In the genomic region with DNA sequence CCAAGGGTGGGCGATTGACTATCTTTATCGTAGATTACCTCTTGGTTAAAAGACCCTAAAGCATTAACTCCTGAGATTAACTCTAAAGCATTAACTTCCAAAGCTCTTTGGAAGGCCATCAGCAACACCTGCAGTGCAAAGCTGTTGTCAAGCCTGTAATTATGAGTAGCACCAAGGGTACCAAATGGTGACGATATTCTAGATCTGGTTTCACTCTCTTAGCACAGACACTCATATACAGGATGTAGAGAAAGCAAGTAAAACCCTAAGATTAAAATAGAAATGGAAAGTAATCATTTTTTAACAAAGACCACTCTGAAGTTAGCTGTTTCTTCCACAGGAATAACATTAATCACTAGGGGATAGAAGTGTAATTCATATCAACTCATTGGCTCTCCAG, we compare ENCODE assay signal across 17 cellular contexts. TPM values are rescaled to one million over a fixed set of nuclear protein-coding genes. Genes with fewer than 3 reads are reported as not detected.
A peak's percentile ranks its signal among the peaks of the same experiment; 100 is the strongest.
DNase-seq lines count a peak whose midpoint lies in the region; ATAC-seq lines count a peak whose summit lies in the region.
"Had no signal": no experiment of that assay in that cellular context is flagged by ENCODE, and none has a peak within 500 bp of the region (broad histone marks: within the 10 kb centered on the region; RNA-seq: fewer than 3 reads in every experiment).

No MANE protein-coding gene starts in this region.

- no peaks in the 10 kb centered on the region for H4K20me1 ChIP-seq in BLaER1 treated with 17β-estradiol and CSF1 and Interleukin-3, amounts not matched to agents 10 nM and 100 nM

- H3K4me2 ChIP-seq in BLaER1 treated with 17β-estradiol and CSF1 and Interleukin-3, amounts not matched to agents 10 nM and 100 nM, result peak overlapping the region in 6 of 11 experiments; percentile 2 to 93 (median 16); a peak in 6 of 22 replicates
- H3K4me2 ChIP-seq: GM23338 had no signal

- intact Hi-C loops in activated CD4-positive, alpha-beta T cell treated with anti-CD3 and anti-CD28 coated beads, Interleukin-2, amount 10 ng/mL, durations not matched to agents 24 days and 14 days (cut with micrococcal nuclease), result no loop called here

- H3K36me3 Mint-ChIP-seq in activated CD4-positive, alpha-beta T cell treated with anti-CD3 and anti-CD28 coated beads, Interleukin-2, amount 10 ng/mL, durations not matched to agents 24 days and 14 days (ENCODE audit: low read depth), result peaks cover 40% of the 10 kb centered on the region
- peaks cover 57% of the 10 kb centered on the region for H3K36me3 Mint-ChIP-seq in activated CD4-positive, alpha-beta T cell treated with anti-CD3 and anti-CD28 coated beads, Interleukin-2, amount 10 ng/mL, durations not matched to agents 7 days and 5 days (ENCODE audit: low read depth)
- H3K36me3 Mint-ChIP-seq in activated T-cell treated with anti-CD3 and anti-CD28 coated beads, Interleukin-2, amount 50 U/mL, for 72 hours (ENCODE audit: insufficient read depth in 2 of 2), result peaks cover 29 to 56% of the 10 kb centered on the region in 2 donors
- H3K36me3 Mint-ChIP-seq in activated naive CD8-positive, alpha-beta T cell, result peaks cover 29% of the 10 kb centered on the region

- peak overlapping the region; percentile 98 for H3K27ac Mint-ChIP-seq in activated CD4-positive, alpha-beta T cell treated with anti-CD3 and anti-CD28 coated beads, Interleukin-2, amount 10 ng/mL, durations not matched to agents 24 days and 14 days
- H3K27ac Mint-ChIP-seq in activated CD4-positive, alpha-beta T cell treated with anti-CD3 and anti-CD28 coated beads, Interleukin-2, amount 10 ng/mL, durations not matched to agents 7 days and 5 days, result no peak overlapping the region
- no peak overlapping the region for H3K27ac Mint-ChIP-seq in activated T-cell treated with anti-CD3 and anti-CD28 coated beads, Interleukin-2, amount 50 U/mL, for 72 hours
- H3K27ac Mint-ChIP-seq in activated naive CD8-positive, alpha-beta T cell, result peak overlapping the region; percentile 90
- H3K27ac Mint-ChIP-seq: GM23338 had no signal

- H3K9me3 ChIP-seq in BLaER1 treated with 17β-estradiol and CSF1 and Interleukin-3, amounts not matched to agents 10 nM and 100 nM (replicated peaks in 1 of 11), result peaks cover 43 to 68% (median 56%) of the 10 kb centered on the region in 11 experiments

- H3K9ac ChIP-seq in BLaER1 treated with 17β-estradiol and CSF1 and Interleukin-3, amounts not matched to agents 10 nM and 100 nM, result peak overlapping the region in 1 of 11 experiments; percentile 81; a peak in 2 of 22 replicates

- peaks cover 29% of the 10 kb centered on the region for H3K9me3 Mint-ChIP-seq in activated CD4-positive, alpha-beta T cell treated with anti-CD3 and anti-CD28 coated beads, Interleukin-2, amount 10 ng/mL, durations not matched to agents 24 days and 14 days
- H3K9me3 Mint-ChIP-seq in activated CD4-positive, alpha-beta T cell treated with anti-CD3 and anti-CD28 coated beads, Interleukin-2, amount 10 ng/mL, durations not matched to agents 7 days and 5 days, result peaks cover 43% of the 10 kb centered on the region
- H3K9me3 Mint-ChIP-seq in activated T-cell treated with anti-CD3 and anti-CD28 coated beads, Interleukin-2, amount 50 U/mL, for 72 hours, result peaks cover 25 to 28% of the 10 kb centered on the region in 2 donors
- H3K9me3 Mint-ChIP-seq in activated naive CD8-positive, alpha-beta T cell (ENCODE audit: low read depth), result peaks cover 15% of the 10 kb centered on the region

- POLR2A ChIA-PET in activated CD4-positive, alpha-beta T cell treated with anti-CD3 and anti-CD28 coated beads, Interleukin-2, amount 10 ng/mL, durations not matched to agents 7 days and 5 days (lab: Charles Lee), result interaction anchor here (1.1 kb wide), 1 partner anchor 32 kb away, joined by 3 read pairs; no protein-coding TSS in a partner anchor

- CTCF ChIA-PET in activated CD4-positive, alpha-beta T cell treated with anti-CD3 and anti-CD28 coated beads, Interleukin-2, amount 10 ng/mL, durations not matched to agents 7 days and 5 days (lab: Charles Lee), result interaction anchor here (0.9 to 2.1 kb wide), 5 partner anchors 12 to 279 kb away, joined by 3 to 9 read pairs (median 3); no protein-coding TSS in a partner anchor

- peaks cover 2 to 65% (median 41%) of the 10 kb centered on the region in 10 experiments; a peak in 18 of 20 replicates for H3K4me1 ChIP-seq in BLaER1 treated with 17β-estradiol and CSF1 and Interleukin-3, amounts not matched to agents 10 nM and 100 nM

- no peaks in the 10 kb centered on the region for H3K27me3 ChIP-seq in BLaER1 treated with 17β-estradiol and CSF1 and Interleukin-3, amounts not matched to agents 10 nM and 100 nM

- no peak for DNase-seq in activated CD4-positive, alpha-beta T cell treated with anti-CD3 and anti-CD28 coated beads, Interleukin-2, amount 10 ng/mL, durations not matched to agents 24 days and 14 days
- DNase-seq in activated CD4-positive, alpha-beta T cell treated with anti-CD3 and anti-CD28 coated beads, Interleukin-2, amount 10 ng/mL, durations not matched to agents 7 days and 5 days, result no peak
- DNase-seq in activated T-cell treated with anti-CD3 and anti-CD28 coated beads, Interleukin-2, amount 50 U/mL, for 72 hours, result no peak
- no peak for DNase-seq in activated T-cell treated with anti-CD3 and anti-CD28 coated beads, Interleukin-2, amount 50 U/mL, for 1 hour
- no peak for DNase-seq in LoVo (ENCODE audit: low spot score)
- DNase-seq: ACHN; C1 segment of cervical spinal cord; CD4-positive, alpha-beta memory T cell; DMS79; H7 had no signal

- H3K4me3 ChIP-seq in BLaER1 treated with 17β-estradiol and CSF1 and Interleukin-3, amounts not matched to agents 10 nM and 100 nM, result peak overlapping the region in 3 of 10 experiments; percentile 2 to 29 (median 26); a peak in 4 of 20 replicates
- H3K4me3 ChIP-seq: GM12878, GM23338 had no signal

- peaks cover 0 to 30% (median 0%) of the 10 kb centered on the region in 11 experiments; a peak in 9 of 22 replicates for H3K36me3 ChIP-seq in BLaER1 treated with 17β-estradiol and CSF1 and Interleukin-3, amounts not matched to agents 10 nM and 100 nM

- ATAC-seq in activated T-cell treated with anti-CD3 and anti-CD28 coated beads, Interleukin-2, amount 50 U/mL, for 72 hours (replicated peaks in 1 of 2), result peak; percentile 24 to 29
- no peak for ATAC-seq in GM18498 (IDR thresholded peaks at IDR 0.05; ENCODE audit: unreplicated experiment)
- ATAC-seq: GM12878, GM23338 had no signal

- peaks cover 46% of the 10 kb centered on the region for H3K4me1 Mint-ChIP-seq in activated CD4-positive, alpha-beta T cell treated with anti-CD3 and anti-CD28 coated beads, Interleukin-2, amount 10 ng/mL, durations not matched to agents 24 days and 14 days
- H3K4me1 Mint-ChIP-seq in activated CD4-positive, alpha-beta T cell treated with anti-CD3 and anti-CD28 coated beads, Interleukin-2, amount 10 ng/mL, durations not matched to agents 7 days and 5 days, result peaks cover 46% of the 10 kb centered on the region
- peaks cover 55% of the 10 kb centered on the region for H3K4me1 Mint-ChIP-seq in activated T-cell treated with anti-CD3 and anti-CD28 coated beads, Interleukin-2, amount 50 U/mL, for 72 hours (ENCODE audit: low read depth)
- H3K4me1 Mint-ChIP-seq in activated naive CD8-positive, alpha-beta T cell (ENCODE audit: low read depth), result peaks cover 45% of the 10 kb centered on the region

- no peaks in the 10 kb centered on the region for H3K27me3 Mint-ChIP-seq in activated CD4-positive, alpha-beta T cell treated with anti-CD3 and anti-CD28 coated beads, Interleukin-2, amount 10 ng/mL, durations not matched to agents 24 days and 14 days
- H3K27me3 Mint-ChIP-seq in activated CD4-positive, alpha-beta T cell treated with anti-CD3 and anti-CD28 coated beads, Interleukin-2, amount 10 ng/mL, durations not matched to agents 7 days and 5 days, result peaks cover 2% of the 10 kb centered on the region
- H3K27me3 Mint-ChIP-seq in activated T-cell treated with anti-CD3 and anti-CD28 coated beads, Interleukin-2, amount 50 U/mL, for 72 hours (ENCODE audit: low read depth), result no peaks in the 10 kb centered on the region
- H3K27me3 Mint-ChIP-seq in activated naive CD8-positive, alpha-beta T cell, result no peaks in the 10 kb centered on the region
- H3K27me3 Mint-ChIP-seq: CD4-positive, alpha-beta memory T cell had no signal

- no peak overlapping the region for H3K4me3 Mint-ChIP-seq in activated CD4-positive, alpha-beta T cell treated with anti-CD3 and anti-CD28 coated beads, Interleukin-2, amount 10 ng/mL, durations not matched to agents 24 days and 14 days
- no peak overlapping the region for H3K4me3 Mint-ChIP-seq in activated CD4-positive, alpha-beta T cell treated with anti-CD3 and anti-CD28 coated beads, Interleukin-2, amount 10 ng/mL, durations not matched to agents 7 days and 5 days
- peak overlapping the region; percentile 1 to 13 for H3K4me3 Mint-ChIP-seq in activated T-cell treated with anti-CD3 and anti-CD28 coated beads, Interleukin-2, amount 50 U/mL, for 72 hours
- H3K4me3 Mint-ChIP-seq in activated naive CD8-positive, alpha-beta T cell, result peak overlapping the region; percentile 8
- H3K4me3 Mint-ChIP-seq: GM23338 had no signal

- H3K27ac ChIP-seq in BLaER1 treated with 17β-estradiol and CSF1 and Interleukin-3, amounts not matched to agents 10 nM and 100 nM, result peak overlapping the region in 10 of 11 experiments; percentile 81 to 97 (median 88); a peak in 17 of 22 replicates

RNA-seq across cellular contexts. Expression of a gene that starts 29.9 kb away (rescaled TPM):
- total RNA-seq in activated CD4-positive, alpha-beta T cell treated with anti-CD3 and anti-CD28 coated beads, Interleukin-2, amount 10 ng/mL, durations not matched to agents 24 days and 14 days, result 148 and 150 TPM in 2 replicates
- total RNA-seq in activated CD4-positive, alpha-beta T cell treated with anti-CD3 and anti-CD28 coated beads, Interleukin-2, amount 10 ng/mL, durations not matched to agents 7 days and 5 days, result 10 to 100 TPM; 76.2 to 88.8 TPM
- 10 to 100 TPM; 84.2 to 99.5 TPM for total RNA-seq in activated T-cell treated with anti-CD3 and anti-CD28 coated beads, Interleukin-2, amount 50 U/mL, for 72 hours
- total RNA-seq: A172, G401, GM23338, H7 had no signal

Comparison
In these comparisons a context has a peak if more than half of its experiments do, and no peak if none do; other contexts are left out.
1. H3K27ac Mint-ChIP-seq: peak in activated CD4-positive, alpha-beta T cell treated with anti-CD3 and anti-CD28 coated beads, Interleukin-2, amount 10 ng/mL, durations not matched to agents 24 days and 14 days (single experiment) and activated naive CD8-positive, alpha-beta T cell (single experiment); none in activated CD4-positive, alpha-beta T cell treated with anti-CD3 and anti-CD28 coated beads, Interleukin-2, amount 10 ng/mL, durations not matched to agents 7 days and 5 days (single experiment) and activated T-cell treated with anti-CD3 and anti-CD28 coated beads, Interleukin-2, amount 50 U/mL, for 72 hours (single experiment).
2. H3K4me3 Mint-ChIP-seq: peak in activated T-cell treated with anti-CD3 and anti-CD28 coated beads, Interleukin-2, amount 50 U/mL, for 72 hours (2 of 2) and activated naive CD8-positive, alpha-beta T cell (single experiment); none in activated CD4-positive, alpha-beta T cell treated with anti-CD3 and anti-CD28 coated beads, Interleukin-2, amount 10 ng/mL, durations not matched to agents 24 days and 14 days (single experiment) and activated CD4-positive, alpha-beta T cell treated with anti-CD3 and anti-CD28 coated beads, Interleukin-2, amount 10 ng/mL, durations not matched to agents 7 days and 5 days (single experiment).